In the genomic region with DNA sequence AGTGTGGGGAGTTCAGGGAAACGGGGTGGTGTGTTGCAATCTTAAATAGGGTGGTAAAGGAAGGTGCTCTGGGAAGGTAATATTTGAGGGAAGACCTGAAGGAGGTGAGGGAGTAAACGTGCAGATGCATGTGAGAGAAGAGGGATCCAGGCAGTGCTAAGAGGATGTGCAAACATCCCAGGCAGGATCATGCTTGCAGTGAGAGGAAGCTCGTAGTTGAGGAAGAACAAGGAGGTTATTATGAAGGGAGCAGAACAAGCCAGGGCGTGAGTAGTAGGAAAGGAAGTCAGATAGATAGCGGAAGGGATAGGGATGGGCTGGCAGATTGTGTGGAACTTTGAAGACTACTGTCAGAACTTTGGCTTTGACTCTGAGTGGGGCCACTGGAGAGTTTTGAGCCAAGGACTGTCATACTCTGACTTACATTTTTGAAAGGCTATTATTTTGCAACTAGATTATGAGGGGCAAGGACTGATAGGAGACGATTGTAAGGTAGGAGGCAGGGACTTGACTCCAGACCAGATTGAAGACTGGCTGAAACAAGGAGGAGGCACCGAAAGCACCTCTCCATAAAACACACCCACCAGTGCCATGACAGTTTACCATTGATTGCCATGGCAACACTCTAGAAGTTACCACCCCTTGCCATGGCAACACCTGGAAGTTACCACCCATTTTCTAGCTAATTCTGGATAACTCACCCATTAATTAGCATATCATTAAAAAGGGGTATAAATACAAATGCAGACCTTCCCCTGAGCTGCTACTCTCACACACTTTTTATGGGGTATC, we compare ENCODE assay signal across 1 cellular context.
TF ChIP-seq lines count a peak whose summit lies in the region.

No MANE protein-coding gene starts in this region.

TF ChIP-seq in K562, 482 proteins besides CTCF, POLR2A, EP300 and RAD21 (continued from another document):
- TF ChIP-seq, protein P1, sequence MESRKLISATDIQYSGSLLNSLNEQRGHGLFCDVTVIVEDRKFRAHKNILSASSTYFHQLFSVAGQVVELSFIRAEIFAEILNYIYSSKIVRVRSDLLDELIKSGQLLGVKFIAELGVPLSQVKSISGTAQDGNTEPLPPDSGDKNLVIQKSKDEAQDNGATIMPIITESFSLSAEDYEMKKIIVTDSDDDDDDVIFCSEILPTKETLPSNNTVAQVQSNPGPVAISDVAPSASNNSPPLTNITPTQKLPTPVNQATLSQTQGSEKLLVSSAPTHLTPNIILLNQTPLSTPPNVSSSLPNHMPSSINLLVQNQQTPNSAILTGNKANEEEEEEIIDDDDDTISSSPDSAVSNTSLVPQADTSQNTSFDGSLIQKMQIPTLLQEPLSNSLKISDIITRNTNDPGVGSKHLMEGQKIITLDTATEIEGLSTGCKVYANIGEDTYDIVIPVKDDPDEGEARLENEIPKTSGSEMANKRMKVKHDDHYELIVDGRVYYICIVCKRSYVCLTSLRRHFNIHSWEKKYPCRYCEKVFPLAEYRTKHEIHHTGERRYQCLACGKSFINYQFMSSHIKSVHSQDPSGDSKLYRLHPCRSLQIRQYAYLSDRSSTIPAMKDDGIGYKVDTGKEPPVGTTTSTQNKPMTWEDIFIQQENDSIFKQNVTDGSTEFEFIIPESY (CRISPR knock-in tag; IDR thresholded peaks at IDR 0.05): no peak
